33 cellular contexts compared by ENCODE assay signal in genomic region chrX:138018145-138018799, GRCh38.
DNase-seq lines count a peak whose midpoint lies in the region; ATAC-seq and TF ChIP-seq lines count a peak whose summit lies in the region.
"Had no signal": no experiment of that assay in that cellular context is flagged by ENCODE, and none has a peak within 500 bp of the region (broad histone marks: within the 10 kb centered on the region; RNA-seq: fewer than 3 reads in every experiment).

No MANE protein-coding gene starts in this region.

- no peak for TF ChIP-seq RAD21 in IMR-90 (IDR thresholded peaks at IDR 0.05; ENCODE audit: low read length)

- H2BK20ac ChIP-seq in IMR-90 (ENCODE audit: low read depth, low read length), result no peak overlapping the region

- POLR2A ChIA-PET in IMR-90 (lab: Charles Lee; ENCODE audit: unreplicated experiment), result no interaction called here

- H2BK5ac ChIP-seq in IMR-90 (ENCODE audit: low read depth, low read length, poor library complexity, severe bottlenecking), result no peak overlapping the region

- in situ Hi-C loops in IMR-90 (cut with MboI; ENCODE audit: low sequenced_read_pairs), result no loop called here

- no peaks in the 10 kb centered on the region for H3K36me3 ChIP-seq in IMR-90 (ENCODE audit: control insufficient read depth, insufficient read depth, low read length)
- no peaks in the 10 kb centered on the region for H3K36me3 ChIP-seq in SJCRH30
- no peaks in the 10 kb centered on the region for H3K36me3 ChIP-seq in testis (ENCODE audit: low read depth, missing control alignments)
- H3K36me3 ChIP-seq: heart left ventricle, left ventricle myocardium inferior, right atrium auricular region, uterus had no signal

- H3K27me3 ChIP-seq in IMR-90 (ENCODE audit: control insufficient read depth, insufficient read depth, low read length) (no peaks in the 10 kb centered on the region), SJCRH30 (no peaks in the 10 kb centered on the region), testis (no peaks in the 10 kb centered on the region)
- H3K27me3 ChIP-seq: right atrium auricular region, uterus had no signal

- dilution Hi-C loops in IMR-90 (cut with HindIII; ENCODE audit: low sequenced_read_pairs, unreplicated experiment), result no loop called here

- H4K91ac ChIP-seq in IMR-90 (ENCODE audit: insufficient read depth, low read depth, low read length), result no peak overlapping the region

- DNase-seq in NCI-H1092 treated with DMSO at 0.1 percent for 48 hours (lab: John Stamatoyannopoulos, UW) (peak; percentile 27), NCI-H1092 (lab: John Stamatoyannopoulos, UW) (no peak), IMR-90 (no peak), OCI-M1 (lab: John Stamatoyannopoulos, UW) (peak; percentile 26), fibroblast of peridontal ligament (ENCODE audit: extremely low read depth) (peak; percentile 0), SJCRH30 (no peak), NCI-H187 treated with DMSO at 0.1 percent for 48 hours (lab: John Stamatoyannopoulos, UW) (no peak), testis (no peak)
- DNase-seq: activated CD4-positive, alpha-beta T cell treated with anti-CD3 and anti-CD28 coated beads, Interleukin-2, amount 50 U/mL, for 4 hours; activated T-cell treated with anti-CD3 and anti-CD28 coated beads, Interleukin-2, amount 50 U/mL, for 48 hours; Calu3; central memory CD4-positive, alpha-beta T cell; dermis blood vessel endothelial cell; endodermal cell; foreskin melanocyte; HCEC 1CT; heart left ventricle; islet precursor cell; left ventricle myocardium inferior; naive B cell; NCI-H1048; NCI-H446 treated with DMSO at 0.1 percent for 48 hours; NK-92 treated with Interleukin-12 subunit alpha and Interleukin-12 subunit beta, amount 100 ng/mL, for 24 hours; PC-9; posterior cingulate gyrus; stimulated activated CD4-positive, alpha-beta T cell treated with anti-CD3 and anti-CD28 coated beads, Interleukin-2, amount 100 ng/mL, for 48 hours; stimulated activated naive CD8-positive, alpha-beta T cell treated with anti-CD3 and anti-CD28 coated beads, Interleukin-15, amount 100 ng/mL, for 72 hours; T-helper 2 cell had no signal

- no peaks in the 10 kb centered on the region for H4K20me1 ChIP-seq in IMR-90 (ENCODE audit: insufficient read depth, low read length)

- CTCF ChIA-PET in IMR-90 (lab: Yijun Ruan, JAX), result no interaction called here

- H3K9me3 ChIP-seq in IMR-90 (ENCODE audit: control insufficient read depth, insufficient read depth, low read length) (no peaks in the 10 kb centered on the region), SJCRH30 (replicated peaks) (no peaks in the 10 kb centered on the region), testis (no peaks in the 10 kb centered on the region)
- H3K9me3 ChIP-seq: heart left ventricle, left ventricle myocardium inferior, right atrium auricular region, uterus had no signal

- H2BK15ac ChIP-seq in IMR-90 (ENCODE audit: low read depth, low read length), result no peak overlapping the region

- WGBS in IMR-90 (ENCODE audit: extremely low coverage in 2 of 2, insufficient read length in 1 of 2), 2 experiments, result no CpG with 5 or more reads among the region's 1 CpG
- WGBS in testis, 2 donors, result 69 to 76% methylated on average over 1 of the region's 1 CpG

- H3K27ac ChIP-seq in IMR-90 (ENCODE audit: insufficient read depth, low read length) (no peak overlapping the region), SJCRH30 (no peak overlapping the region), testis (no peak overlapping the region)
- H3K27ac ChIP-seq: heart left ventricle, left ventricle myocardium inferior, PC-9, right atrium auricular region, uterus had no signal

- H2BK120ac ChIP-seq in IMR-90 (ENCODE audit: low read depth, low read length), result no peak overlapping the region

- no peak overlapping the region for H3K4me2 ChIP-seq in IMR-90 (ENCODE audit: low read depth, low read length)
- H3K4me2 ChIP-seq: PC-9 had no signal

- H3K4ac ChIP-seq in IMR-90 (ENCODE audit: low read depth, low read length), result no peak overlapping the region

- TF ChIP-seq CTCF in IMR-90 (conservative IDR thresholded peaks at IDR 0.05; ENCODE audit: low read depth, low read length), result no peak
- TF ChIP-seq CTCF in testis (IDR thresholded peaks at IDR 0.05), result no peak

- H4K8ac ChIP-seq in IMR-90 (ENCODE audit: low read depth in 2 of 2, low read length in 2 of 2), result no peak overlapping the region

- H3K23ac ChIP-seq in IMR-90 (ENCODE audit: low read depth, low read length), result no peak overlapping the region

- H3K14ac ChIP-seq in IMR-90 (replicated peaks; ENCODE audit: low read depth, low read length), result no peak overlapping the region

- no peak overlapping the region for H3K18ac ChIP-seq in IMR-90 (ENCODE audit: low read depth, low read length)

- H3K9me1 ChIP-seq in IMR-90 (ENCODE audit: insufficient read depth, low read length), result no peaks in the 10 kb centered on the region

- ATAC-seq in IMR-90 (ENCODE audit: low read depth), result no peak
- ATAC-seq: activated CD4-positive, CD25-positive, alpha-beta regulatory T cell treated with anti-CD3 and anti-CD28 coated beads, Interleukin-2, amount 50 U/mL, for 24 hours; esophagus mucosa; GM12878; heart left ventricle; stimulated activated naive CD8-positive, alpha-beta T cell treated with anti-CD3 and anti-CD28 coated beads, Interleukin-15, amount 100 ng/mL, for 72 hours had no signal

- no peak overlapping the region for H3K9ac ChIP-seq in IMR-90 (ENCODE audit: low read depth, low read length)

- H3K4me1 ChIP-seq in IMR-90 (ENCODE audit: control insufficient read depth, insufficient read depth, low read length) (no peaks in the 10 kb centered on the region), SJCRH30 (no peaks in the 10 kb centered on the region), testis (no peaks in the 10 kb centered on the region)
- H3K4me1 ChIP-seq: heart left ventricle, left ventricle myocardium inferior, right atrium auricular region, uterus had no signal

- H4K5ac ChIP-seq in IMR-90 (ENCODE audit: low read depth, low read length), result no peak overlapping the region

- intact Hi-C loops in IMR-90 (cut with micrococcal nuclease), result loop anchor here (10.0 kb wide), 1 partner anchor 63 kb away; no protein-coding TSS in a partner anchor
- intact Hi-C loops in testis (cut with DNase I; ENCODE audit: low total_unique reads), result no loop called here

- H3K79me1 ChIP-seq in IMR-90 (ENCODE audit: low read depth in 1 of 2, low read length in 2 of 2), result no peaks in the 10 kb centered on the region

- H2AFZ ChIP-seq in IMR-90 (replicated peaks; ENCODE audit: low read length, poor library complexity), result no peak overlapping the region
- H2AFZ ChIP-seq: PC-9 had no signal

- H3K4me3 ChIP-seq in IMR-90 (ENCODE audit: insufficient read depth, low read depth, low read length) (no peak overlapping the region), SJCRH30 (no peak overlapping the region), testis (no peak overlapping the region)
- H3K4me3 ChIP-seq: GM12878, heart left ventricle, left ventricle myocardium inferior, PC-9, right atrium auricular region, uterus had no signal

- TF ChIP-seq POLR2A in IMR-90 (IDR thresholded peaks at IDR 0.05; ENCODE audit: low read depth, low read length), result no peak
- TF ChIP-seq POLR2A in testis (IDR thresholded peaks at IDR 0.05), result no peak

- no TSS peak for BruUV-seq in IMR-90 (replicated peaks; lab: Mats Ljungman, UMichigan)

- no peak overlapping the region for H3K56ac ChIP-seq in IMR-90 (ENCODE audit: extremely low read depth, insufficient read depth, low read length)

- no peak overlapping the region for H2AK5ac ChIP-seq in IMR-90 (ENCODE audit: low read depth, low read length)

- no peak overlapping the region for H2AK9ac ChIP-seq in IMR-90 (replicated peaks; ENCODE audit: low read depth, low read length, poor library complexity)

TF ChIP-seq in IMR-90, 13 proteins besides CTCF, POLR2A, EP300 and RAD21:
- no peak for TF ChIP-seq CHD1 (IDR thresholded peaks at IDR 0.05; ENCODE audit: low read depth, low read length)
- TF ChIP-seq CEBPB (IDR thresholded peaks at IDR 0.05; ENCODE audit: low read depth, low read length), result peak; percentile 14; the same call in 1 of the 2 replicates
- no peak for TF ChIP-seq FOS (IDR thresholded peaks at IDR 0.05; ENCODE audit: low read depth, low read length)

Comparison
In these comparisons a context has a peak if more than half of its experiments do, and no peak if none do; other contexts are left out.
1. DNase-seq: peak in NCI-H1092 treated with DMSO at 0.1 percent for 48 hours (single experiment), OCI-M1 (single experiment) and fibroblast of peridontal ligament (single experiment); none in NCI-H1092 (single experiment), IMR-90 (single experiment), SJCRH30 (0 of 2), NCI-H187 treated with DMSO at 0.1 percent for 48 hours (single experiment) and testis (single experiment).